25 cellular contexts compared by ENCODE assay signal in genomic region chr5:75468593-75468992, GRCh38.
"Had no signal": no experiment of that assay in that cellular context is flagged by ENCODE, and none has a peak within 500 bp of the region (broad histone marks: within the 10 kb centered on the region; RNA-seq: fewer than 3 reads in every experiment).

No MANE protein-coding gene starts in this region.

- H3K9ac ChIP-seq: SK-N-SH had no signal

- H3K27ac ChIP-seq: HL-60, RWPE1 had no signal

- H3K4me2 ChIP-seq: SK-N-SH had no signal

- ATAC-seq: Panc1, PC-3, T-cell had no signal

- DNase-seq: KBM-7; NCI-H1092; NCI-H1105 treated with DMSO at 0.1 percent for 48 hours; NCI-H1417 treated with DMSO at 0.1 percent for 48 hours; NCI-H146; NCI-H1694 treated with DMSO at 0.1 percent for 48 hours; NCI-H1930; NCI-H2081; NCI-H2107; NCI-H226; NCI-H446; NCI-H510A; NCI-H524 treated with DMSO at 0.1 percent for 48 hours; NCI-H69; NCI-H774; NK-92 treated with Interleukin-12 subunit alpha and Interleukin-12 subunit beta, amount 100 ng/mL, for 24 hours; PC-3; SHP77; SK-N-SH; SW 1271; T-cell had no signal

- FAIRE-seq: HTR-8/SVneo had no signal
